In the genomic region with DNA sequence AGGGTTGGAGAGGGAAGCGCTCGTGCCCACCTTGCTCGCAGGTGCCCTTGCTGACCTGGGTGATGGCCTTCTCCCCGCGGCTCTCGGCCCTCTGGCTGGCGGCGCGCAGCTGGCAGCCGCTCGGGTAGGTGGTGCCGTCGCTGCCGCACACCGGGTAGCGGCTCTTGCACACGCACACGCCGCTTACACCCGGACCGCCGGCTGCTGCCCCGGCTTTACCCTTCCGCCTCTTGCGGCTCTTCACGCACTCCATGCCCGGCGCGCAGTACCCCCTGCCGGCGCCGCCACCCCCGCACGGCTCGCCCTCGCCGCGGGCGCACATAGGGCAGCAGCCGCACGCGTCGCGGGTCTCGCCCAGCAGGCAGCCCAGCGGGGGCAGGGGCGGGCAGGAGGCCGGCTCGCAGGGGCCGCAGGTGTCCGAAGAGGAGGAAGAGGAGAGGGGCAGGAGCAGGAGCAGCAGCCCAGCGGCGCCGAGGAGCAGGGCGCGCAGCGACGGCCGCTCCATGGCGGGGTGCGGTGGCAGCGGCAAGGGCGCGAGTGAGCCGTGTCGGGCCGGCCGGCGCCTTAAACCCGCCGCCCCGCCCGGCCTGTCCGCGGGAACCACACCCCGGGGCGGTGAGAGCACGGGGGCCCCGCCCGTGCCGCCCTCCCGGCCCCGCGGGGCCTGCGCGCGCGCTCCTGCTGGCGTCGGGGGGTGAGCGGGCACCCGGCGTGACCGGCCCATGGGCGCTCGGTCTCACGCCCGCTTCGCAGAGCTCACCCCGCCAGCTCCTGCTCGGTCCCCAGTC, we compare ENCODE assay signal across 8 cellular contexts. TPM values are rescaled to one million over a fixed set of nuclear protein-coding genes. Genes with fewer than 3 reads are reported as not detected.
A peak's percentile ranks its signal among the peaks of the same experiment; 100 is the strongest.
DNase-seq lines count a peak whose midpoint lies in the region; ATAC-seq lines count a peak whose summit lies in the region.

A gene with protein sequence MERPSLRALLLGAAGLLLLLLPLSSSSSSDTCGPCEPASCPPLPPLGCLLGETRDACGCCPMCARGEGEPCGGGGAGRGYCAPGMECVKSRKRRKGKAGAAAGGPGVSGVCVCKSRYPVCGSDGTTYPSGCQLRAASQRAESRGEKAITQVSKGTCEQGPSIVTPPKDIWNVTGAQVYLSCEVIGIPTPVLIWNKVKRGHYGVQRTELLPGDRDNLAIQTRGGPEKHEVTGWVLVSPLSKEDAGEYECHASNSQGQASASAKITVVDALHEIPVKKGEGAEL (minus strand): TSS at position 539 of the 788 bp plus-strand sequence. CDS start 34 bp downstream, at position 505.

- WGBS in neuronal stem cell (ENCODE audit: extremely low coverage in 2 of 2, insufficient read length in 2 of 2, insufficient replicate concordance in 1 of 2), 2 donors: no CpG with 5 or more reads among the region's 101 CpGs

- peak within 1 kb of the TSS; percentile 62 for H3K23ac ChIP-seq in neuronal stem cell (ENCODE audit: low read depth, low read length, poor library complexity)

- H3K36me3 ChIP-seq in neuronal stem cell (replicated peaks in 1 of 2; ENCODE audit: control insufficient read depth in 2 of 2, insufficient read depth in 2 of 2, low read length in 2 of 2): no peaks in the 10 kb centered on the region

- peak within 1 kb of the TSS; percentile 77 for H2BK120ac ChIP-seq in neuronal stem cell (ENCODE audit: low read depth, low read length)

- no peaks in the 10 kb centered on the region for H3K79me1 ChIP-seq in neuronal stem cell (ENCODE audit: low read depth, low read length)

- peaks cover 3 to 14% (median 6%) of the 10 kb centered on the region in 3 experiments for H3K27me3 ChIP-seq in neuronal stem cell (ENCODE audit: control insufficient read depth in 3 of 3, insufficient read depth in 3 of 3, low read depth in 1 of 3, low read length in 3 of 3)

- H3K4me2 ChIP-seq in neuronal stem cell (ENCODE audit: insufficient read depth, low read length, poor library complexity, severe bottlenecking): peak within 1 kb of the TSS; percentile 81

- H3K9ac ChIP-seq in neuronal stem cell (ENCODE audit: low read depth, low read length, poor library complexity): peak within 1 kb of the TSS; percentile 87

- H3K36me3 Mint-ChIP-seq in activated naive CD8-positive, alpha-beta T cell treated with anti-CD3 and anti-CD28 coated beads, Interleukin-2, amount 10 ng/mL, durations not matched to agents 7 days and 5 days: no peaks in the 10 kb centered on the region

- H3K4me1 Mint-ChIP-seq in activated naive CD8-positive, alpha-beta T cell treated with anti-CD3 and anti-CD28 coated beads, Interleukin-2, amount 10 ng/mL, durations not matched to agents 7 days and 5 days: peaks cover 15% of the 10 kb centered on the region

- peak within 1 kb of the TSS; percentile 72 for H2BK5ac ChIP-seq in neuronal stem cell (ENCODE audit: low read length)

- peak within 1 kb of the TSS; percentile 85 for H3K4me3 Mint-ChIP-seq in activated naive CD8-positive, alpha-beta T cell treated with anti-CD3 and anti-CD28 coated beads, Interleukin-2, amount 10 ng/mL, durations not matched to agents 7 days and 5 days

- POLR2A ChIA-PET in activated naive CD8-positive, alpha-beta T cell treated with anti-CD3 and anti-CD28 coated beads, Interleukin-2, amount 10 ng/mL, durations not matched to agents 7 days and 5 days (lab: Charles Lee): interaction anchor here (1.2 kb wide), 1 partner anchor 130 kb away, joined by 3 read pairs; no protein-coding TSS in a partner anchor

- no peaks in the 10 kb centered on the region for H3K9me3 Mint-ChIP-seq in activated naive CD8-positive, alpha-beta T cell treated with anti-CD3 and anti-CD28 coated beads, Interleukin-2, amount 10 ng/mL, durations not matched to agents 7 days and 5 days

- peak within 1 kb of the TSS; percentile 97 for H3K18ac ChIP-seq in neuronal stem cell (ENCODE audit: low read length)

- peak within 1 kb of the TSS; percentile 84 for H4K8ac ChIP-seq in neuronal stem cell (ENCODE audit: low read depth, low read length)

- peak within 1 kb of the TSS; percentile 64 for H2BK15ac ChIP-seq in neuronal stem cell (ENCODE audit: low read length)

- peaks cover 9 to 17% of the 10 kb centered on the region in 2 donors for H3K4me1 ChIP-seq in neuronal stem cell (ENCODE audit: control insufficient read depth in 2 of 2, insufficient read depth in 1 of 2, low read depth in 1 of 2, low read length in 2 of 2)

- peak; percentile 92 for DNase-seq in AG08396 (ENCODE audit: low spot score)
- peak; percentile 54 for DNase-seq in HuH-7.5 (ENCODE audit: low spot score)
- DNase-seq in activated naive CD8-positive, alpha-beta T cell treated with anti-CD3 and anti-CD28 coated beads, Interleukin-2, amount 10 ng/mL, durations not matched to agents 7 days and 5 days: peak; percentile 41
- DNase-seq in head of caudate nucleus: peak in 22 of 42 donors; percentile 13 to 60 (median 32)
- no peak for DNase-seq in neuronal stem cell (ENCODE audit: low spot score)
- no peak for DNase-seq in inferior parietal cortex (ENCODE audit: extremely low spot score)

- peak within 1 kb of the TSS; percentile 19 for H3K27ac Mint-ChIP-seq in activated naive CD8-positive, alpha-beta T cell treated with anti-CD3 and anti-CD28 coated beads, Interleukin-2, amount 10 ng/mL, durations not matched to agents 7 days and 5 days

- peak within 1 kb of the TSS; percentile 85 for H3K14ac ChIP-seq in neuronal stem cell (ENCODE audit: low read length)

- peak within 1 kb of the TSS; percentile 96 for H2AFZ ChIP-seq in neuronal stem cell (ENCODE audit: low read length)

- peaks cover 76% of the 10 kb centered on the region for H3K27me3 Mint-ChIP-seq in activated naive CD8-positive, alpha-beta T cell treated with anti-CD3 and anti-CD28 coated beads, Interleukin-2, amount 10 ng/mL, durations not matched to agents 7 days and 5 days

- peak within 1 kb of the TSS; percentile 3 to 83 for H3K4me3 ChIP-seq in neuronal stem cell (ENCODE audit: low read length in 2 of 2)

- no peak within 1 kb of the TSS for H3K4ac ChIP-seq in neuronal stem cell (ENCODE audit: low read length)

- peak within 1 kb of the TSS; percentile 73 for H2AK5ac ChIP-seq in neuronal stem cell (ENCODE audit: low read depth, low read length)

- ATAC-seq in GM18868 (IDR thresholded peaks at IDR 0.05; ENCODE audit: unreplicated experiment) (peak; percentile 45), GM21515 (IDR thresholded peaks at IDR 0.05; ENCODE audit: unreplicated experiment) (no peak)
- peak; percentile 51 for ATAC-seq in activated naive CD8-positive, alpha-beta T cell treated with anti-CD3 and anti-CD28 coated beads, Interleukin-2, amount 10 ng/mL, durations not matched to agents 7 days and 5 days (ENCODE audit: low read depth)

- peak within 1 kb of the TSS; percentile 53 for H4K91ac ChIP-seq in neuronal stem cell (ENCODE audit: low read depth, low read length, poor library complexity)

- H3K27ac ChIP-seq in neuronal stem cell (replicated peaks; ENCODE audit: low read length): peak within 1 kb of the TSS; percentile 85

- no peak within 1 kb of the TSS for H2BK12ac ChIP-seq in neuronal stem cell (ENCODE audit: low read length)

- no peaks in the 10 kb centered on the region for H3K9me3 ChIP-seq in neuronal stem cell (replicated peaks in 1 of 2; ENCODE audit: control insufficient read depth in 2 of 2, insufficient read depth in 1 of 2, low read depth in 1 of 2, low read length in 2 of 2)

- intact Hi-C loops in head of caudate nucleus (cut with DNase I): no loop called here

RNA-seq across cellular contexts. Expression of the gene that starts here (rescaled TPM):
- under 1 TPM in 1 of 2 experiments, not detected in 1; 0.28 TPM for total RNA-seq in activated naive CD8-positive, alpha-beta T cell treated with anti-CD3 and anti-CD28 coated beads, Interleukin-2, amount 10 ng/mL, durations not matched to agents 7 days and 5 days
- 3.3 TPM for polyA plus RNA-seq in neuronal stem cell (2013, experiment 1 of 2)
- polyA plus RNA-seq in neuronal stem cell (2013, experiment 2 of 2): 3.1 TPM

Comparison
In these comparisons a context has a peak if more than half of its experiments do, and no peak if none do; other contexts are left out.
1. Peak in DNase-seq and ATAC-seq in activated naive CD8-positive, alpha-beta T cell treated with anti-CD3 and anti-CD28 coated beads, Interleukin-2, amount 10 ng/mL, durations not matched to agents 7 days and 5 days; RNA of the gene not detected or under 1 TPM.
2. DNase-seq: peak in AG08396 (single experiment), HuH-7.5 (single experiment) and head of caudate nucleus (22 of 42); none in neuronal stem cell (single experiment) and inferior parietal cortex (single experiment).